8 cellular contexts compared by ENCODE assay signal in genomic region chr17:73192219-73192893, GRCh38. TPM values are rescaled to one million over a fixed set of nuclear protein-coding genes. Genes with fewer than 3 reads are reported as not detected.
DNase-seq lines count a peak whose midpoint lies in the region; ATAC-seq and TF ChIP-seq lines count a peak whose summit lies in the region.

No MANE protein-coding gene starts in this region.

- peak overlapping the region in 7 of 8 donors; percentile 71 to 96 (median 92) for H3K27ac Mint-ChIP-seq in CD8-positive, alpha-beta memory T cell
- H3K27ac Mint-ChIP-seq in activated CD8-positive, alpha-beta memory T cell treated with anti-CD3 and anti-CD28 coated beads, Interleukin-2, amount 10 ng/mL, durations not matched to agents 7 days and 5 days, result peak overlapping the region; percentile 93

- H3K27me3 Mint-ChIP-seq in CD8-positive, alpha-beta memory T cell, result no peaks in the 10 kb centered on the region
- no peaks in the 10 kb centered on the region for H3K27me3 Mint-ChIP-seq in activated CD8-positive, alpha-beta memory T cell treated with anti-CD3 and anti-CD28 coated beads, Interleukin-2, amount 10 ng/mL, durations not matched to agents 7 days and 5 days

- POLR2A ChIA-PET in CD8-positive, alpha-beta memory T cell (lab: Charles Lee), result interaction anchor here (0.7 to 1.4 kb wide), 4 partner anchors 15 to 465 kb away, joined by 3 to 5 read pairs (median 4); no protein-coding TSS in a partner anchor

- peak overlapping the region; percentile 91 to 98 (median 94) for H3K4me3 Mint-ChIP-seq in CD8-positive, alpha-beta memory T cell
- H3K4me3 Mint-ChIP-seq in activated CD8-positive, alpha-beta memory T cell treated with anti-CD3 and anti-CD28 coated beads, Interleukin-2, amount 10 ng/mL, durations not matched to agents 7 days and 5 days, result peak overlapping the region; percentile 92

- H3K36me3 ChIP-seq in CD8-positive, alpha-beta memory T cell (ENCODE audit: insufficient read depth, low read length), result peaks cover 11% of the 10 kb centered on the region

- no peaks in the 10 kb centered on the region for H3K9me3 ChIP-seq in CD8-positive, alpha-beta memory T cell (ENCODE audit: low read length)

- no peaks in the 10 kb centered on the region for H3K27me3 ChIP-seq in CD8-positive, alpha-beta memory T cell (ENCODE audit: insufficient read depth, low read length, poor library complexity, severe bottlenecking)

- H3K4me1 ChIP-seq in CD8-positive, alpha-beta memory T cell (ENCODE audit: insufficient read depth, low read length), result peaks cover 16% of the 10 kb centered on the region

- peaks cover 0 to 29% (median 7%) of the 10 kb centered on the region in 3 donors for H3K36me3 Mint-ChIP-seq in CD8-positive, alpha-beta memory T cell
- H3K36me3 Mint-ChIP-seq in activated CD8-positive, alpha-beta memory T cell treated with anti-CD3 and anti-CD28 coated beads, Interleukin-2, amount 10 ng/mL, durations not matched to agents 7 days and 5 days, result peaks cover 10% of the 10 kb centered on the region

- CTCF ChIA-PET in CD8-positive, alpha-beta memory T cell (lab: Charles Lee), result interaction anchor here (0.6 to 4.2 kb wide), 21 partner anchors 9 to 633 kb away, joined by 3 to 40 read pairs (median 4); a partner anchor contains a TSS
- CTCF ChIA-PET in activated CD8-positive, alpha-beta memory T cell treated with anti-CD3 and anti-CD28 coated beads, Interleukin-2, amount 10 ng/mL, durations not matched to agents 7 days and 5 days (lab: Charles Lee), result interaction anchor here (0.8 to 7.8 kb wide), 20 partner anchors 12 to 635 kb away, joined by 3 to 85 read pairs (median 5); a partner anchor contains a TSS

- peaks cover 24 to 42% (median 34%) of the 10 kb centered on the region in 3 donors for H3K4me1 Mint-ChIP-seq in CD8-positive, alpha-beta memory T cell
- H3K4me1 Mint-ChIP-seq in activated CD8-positive, alpha-beta memory T cell treated with anti-CD3 and anti-CD28 coated beads, Interleukin-2, amount 10 ng/mL, durations not matched to agents 7 days and 5 days, result peaks cover 23% of the 10 kb centered on the region

- no peaks in the 10 kb centered on the region for H3K9me3 Mint-ChIP-seq in CD8-positive, alpha-beta memory T cell
- H3K9me3 Mint-ChIP-seq in activated CD8-positive, alpha-beta memory T cell treated with anti-CD3 and anti-CD28 coated beads, Interleukin-2, amount 10 ng/mL, durations not matched to agents 7 days and 5 days (ENCODE audit: low read depth), result no peaks in the 10 kb centered on the region

- peak; percentile 51 to 74 (median 68) for DNase-seq in CD8-positive, alpha-beta memory T cell
- DNase-seq in NCI-H82 treated with DMSO at 0.1 percent for 48 hours (lab: John Stamatoyannopoulos, UW; ENCODE audit: unreplicated experiment), result peak; percentile 78
- DNase-seq in activated CD8-positive, alpha-beta memory T cell treated with anti-CD3 and anti-CD28 coated beads, Interleukin-2, amount 10 ng/mL, durations not matched to agents 7 days and 5 days, result peak; percentile 74
- peak; percentile 78 for DNase-seq in epithelial cell of esophagus (ENCODE audit: low read depth)
- peak; percentile 69 for DNase-seq in middle frontal gyrus (ENCODE audit: extremely low spot score, low spot score)
- DNase-seq in stimulated activated CD8-positive, alpha-beta memory T cell treated with anti-CD3 and anti-CD28 coated beads, Interleukin-7, amount 100 ng/mL, for 4 hours (ENCODE audit: low read depth in 2 of 2), result peak; percentile 20 to 58

- peak overlapping the region; percentile 65 for H3K27ac ChIP-seq in CD8-positive, alpha-beta memory T cell (ENCODE audit: low read depth, low read length)

- ATAC-seq in GM19372 (IDR thresholded peaks at IDR 0.05; ENCODE audit: low read depth, unreplicated experiment), result peak; percentile 56
- ATAC-seq in HG03469 (IDR thresholded peaks at IDR 0.05; ENCODE audit: unreplicated experiment), result peak; percentile 33
- ATAC-seq in activated CD8-positive, alpha-beta memory T cell treated with anti-CD3 and anti-CD28 coated beads, Interleukin-2, amount 10 ng/mL, durations not matched to agents 7 days and 5 days, result peak; percentile 83

- peak overlapping the region; percentile 87 for H3K4me3 ChIP-seq in CD8-positive, alpha-beta memory T cell (ENCODE audit: low read length)
- peak overlapping the region; percentile 83 for H3K4me3 ChIP-seq in epithelial cell of esophagus (ENCODE audit: low read length)

- TF ChIP-seq CTCF in epithelial cell of esophagus (IDR thresholded peaks at IDR 0.05; ENCODE audit: insufficient read depth, low read depth, low read length, missing control alignments), result no peak

RNA-seq across cellular contexts. Expression of gene COG1, which starts 0.5 kb away (rescaled TPM):
- total RNA-seq in CD8-positive, alpha-beta memory T cell, result 10 to 100 TPM; 24.6 to 26.5 TPM
- 24.0 TPM for polyA plus RNA-seq in CD8-positive, alpha-beta memory T cell
- total RNA-seq in activated CD8-positive, alpha-beta memory T cell treated with anti-CD3 and anti-CD28 coated beads, Interleukin-2, amount 10 ng/mL, durations not matched to agents 7 days and 5 days, result 10 to 100 TPM; 26.6 to 33.9 TPM

RNA-seq across cellular contexts. Expression of gene SSTR2, which starts 27.5 kb away (rescaled TPM):
- 1 to 10 TPM in 1 of 2 experiments, under 1 TPM in 1; 0.53 to 1.3 TPM for total RNA-seq in CD8-positive, alpha-beta memory T cell
- not detected for polyA plus RNA-seq in CD8-positive, alpha-beta memory T cell
- under 1 TPM in 1 of 2 experiments, not detected in 1; 0.40 TPM for total RNA-seq in activated CD8-positive, alpha-beta memory T cell treated with anti-CD3 and anti-CD28 coated beads, Interleukin-2, amount 10 ng/mL, durations not matched to agents 7 days and 5 days

Comparison
In these comparisons a context has a peak if more than half of its experiments do, and no peak if none do; other contexts are left out.
1. Peak in every context shown above with its lines: DNase-seq, ATAC-seq, H3K4me3 ChIP-seq and H3K27ac ChIP-seq.
2. ATAC-seq: peak in every context shown above with its lines; median percentile 83 in activated CD8-positive, alpha-beta memory T cell treated with anti-CD3 and anti-CD28 coated beads, Interleukin-2, amount 10 ng/mL, durations not matched to agents 7 days and 5 days; 56 in GM19372; 33 in HG03469.